Comparison of ENCODE assay signal across 2 cellular contexts in the genomic region with DNA sequence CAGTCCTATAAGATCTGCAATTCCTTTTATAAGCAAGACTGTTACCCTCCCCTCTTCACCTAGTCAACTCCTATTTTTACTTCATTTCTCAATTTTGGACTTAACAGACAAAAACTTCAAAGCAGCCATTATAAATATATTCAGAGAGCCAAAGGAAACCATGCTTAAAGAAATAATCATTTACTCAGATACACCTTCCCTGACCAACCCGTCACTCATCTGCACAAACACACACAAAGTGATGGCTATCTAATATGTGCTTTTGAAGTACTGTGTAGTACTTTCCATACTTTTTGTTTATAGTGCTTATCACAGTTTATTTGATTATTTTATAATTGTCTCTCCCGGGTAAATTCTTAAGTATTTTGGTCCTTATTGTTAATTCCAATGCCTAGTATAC.
A peak's percentile ranks its signal among the peaks of the same experiment; 100 is the strongest.
TF ChIP-seq lines count a peak whose summit lies in the region.

No MANE protein-coding gene starts in this region.

TF ChIP-seq in IMR-90, 13 proteins besides CTCF, POLR2A, EP300 and RAD21:
- TF ChIP-seq MAFK (IDR thresholded peaks at IDR 0.05; ENCODE audit: low read depth, low read length): no peak
- TF ChIP-seq RFX5 (IDR thresholded peaks at IDR 0.05; ENCODE audit: low read depth, low read length): no peak

TF ChIP-seq in K562, 482 proteins besides CTCF, POLR2A, EP300 and RAD21:
- no peak for TF ChIP-seq SPI1 (IDR thresholded peaks at IDR 0.05; ENCODE audit: borderline replicate concordance, low read depth, low read length)
- peak; percentile 69 for TF ChIP-seq PKNOX1 (IDR thresholded peaks at IDR 0.05)
- TF ChIP-seq MEIS2 (IDR thresholded peaks at IDR 0.05; ENCODE audit: partially characterized antibody): peak; percentile 15
